ENCODE assay signal across 9 cellular contexts in the genomic region with DNA sequence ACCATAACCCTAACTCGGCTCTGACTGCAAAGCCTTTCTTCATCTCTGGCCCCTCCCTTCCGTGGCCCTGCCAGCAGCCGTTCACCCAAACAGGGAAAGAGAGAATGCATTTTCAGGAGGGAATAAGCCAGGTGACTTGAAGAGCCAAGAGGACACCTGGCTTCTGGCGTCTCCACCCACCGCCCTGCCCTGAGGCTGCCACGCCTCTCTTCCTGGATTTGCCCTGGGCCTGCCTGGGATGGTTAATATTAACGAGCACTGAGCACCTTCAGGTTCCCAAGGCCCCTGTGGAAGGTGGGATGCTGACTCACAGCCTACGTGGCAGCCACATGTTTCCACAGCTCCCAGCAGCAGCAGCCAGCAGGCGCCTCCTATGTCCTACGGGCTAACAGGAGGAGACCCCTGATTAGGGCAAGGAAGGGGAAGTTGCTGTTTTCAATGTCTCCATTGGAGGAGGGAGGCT.
A peak's percentile ranks its signal among the peaks of the same experiment; 100 is the strongest.
DNase-seq lines count a peak whose midpoint lies in the region; ATAC-seq lines count a peak whose summit lies in the region.
"Had no signal": no experiment of that assay in that cellular context is flagged by ENCODE, and none has a peak within 500 bp of the region (broad histone marks: within the 10 kb centered on the region; RNA-seq: fewer than 3 reads in every experiment).

No MANE protein-coding gene starts in this region.

- intact Hi-C loops in sciatic nerve (cut with DNase I) = no loop called here

- ATAC-seq in sciatic nerve (no peak), HG03460 (IDR thresholded peaks at IDR 0.05; ENCODE audit: unreplicated experiment) (no peak), GM19455 (IDR thresholded peaks at IDR 0.05; ENCODE audit: unreplicated experiment) (no peak), HG02970 (IDR thresholded peaks at IDR 0.05; ENCODE audit: low FRiP score, unreplicated experiment) (no peak)

- DNase-seq in HT1080 (ENCODE audit: low read depth) (peak; percentile 27), OCI-M1 (lab: John Stamatoyannopoulos, UW) (peak; percentile 28), iPS-NIHi11 (ENCODE audit: low spot score) (peak; percentile 25), sciatic nerve (ENCODE audit: low spot score) (peak; percentile 15), COR-L47 (lab: John Stamatoyannopoulos, UW) (no peak)
- DNase-seq: testis had no signal
